ENCODE assay signal across 10 cellular contexts in the genomic region with DNA sequence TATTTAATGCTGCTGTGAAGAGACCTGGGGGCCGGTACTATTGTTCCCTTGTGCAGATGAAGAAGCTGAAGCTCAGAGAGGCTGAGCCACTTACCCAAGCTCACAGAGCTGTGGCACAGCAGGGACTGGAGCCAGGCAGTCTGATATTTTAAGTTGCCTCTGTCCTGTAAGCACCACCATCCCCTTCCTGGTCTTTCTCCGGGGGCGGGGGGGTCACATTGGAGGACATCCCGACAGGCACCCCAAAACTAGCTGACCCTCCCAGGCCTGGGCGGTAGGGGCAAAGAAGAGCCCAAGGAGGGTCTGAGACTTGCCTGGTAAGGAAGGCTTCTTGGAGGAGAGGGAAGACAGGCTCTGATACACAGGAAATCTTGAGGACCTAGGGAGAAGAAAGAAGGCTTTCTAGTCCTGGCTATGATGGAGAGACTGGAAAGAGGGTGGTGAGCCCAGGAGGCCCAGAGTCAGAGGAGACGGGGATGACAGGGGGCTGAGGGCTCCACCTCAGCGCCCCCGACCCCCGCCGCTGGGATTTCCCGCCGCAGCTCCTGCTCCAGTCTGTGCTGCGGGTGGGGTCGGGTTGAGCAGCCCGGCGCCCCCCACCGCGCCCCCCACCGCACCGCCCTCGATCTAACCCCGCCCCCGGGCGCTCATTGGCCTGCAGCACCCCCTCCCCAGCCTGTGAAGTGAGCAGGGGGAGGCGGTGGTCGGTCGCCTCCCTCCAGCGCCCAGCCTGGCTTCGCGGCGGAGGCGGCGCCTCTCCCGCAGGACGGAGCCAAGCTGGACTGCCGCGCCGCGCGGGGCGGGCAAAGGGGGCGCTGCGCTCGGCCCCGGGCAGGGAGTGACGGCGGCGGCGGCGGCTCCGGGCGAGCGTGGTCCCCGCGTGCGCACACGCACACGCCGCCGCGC. TPM values are rescaled to one million over a fixed set of nuclear protein-coding genes. Genes with fewer than 3 reads are reported as not detected.
DNase-seq lines count a peak whose midpoint lies in the region; ATAC-seq and TF ChIP-seq lines count a peak whose summit lies in the region.
"Had no signal": no experiment of that assay in that cellular context is flagged by ENCODE, and none has a peak within 500 bp of the region (broad histone marks: within the 10 kb centered on the region; RNA-seq: fewer than 3 reads in every experiment).

A gene (plus strand): TSS at position 711 of the 906 bp plus-strand sequence. CDS start 10,957 bp downstream, outside the sequence.

- peak; percentile 32 for DNase-seq in NCI-H1092 (lab: John Stamatoyannopoulos, UW)
- no peak for DNase-seq in ascending aorta (ENCODE audit: low spot score in 2 of 2)
- DNase-seq in islet precursor cell = peak; percentile 71
- DNase-seq in substantia nigra (lab: John Stamatoyannopoulos, UW) = peak in 37 of 49 donors; percentile 10 to 85 (median 45)
- no peak for DNase-seq in DMS79 (lab: John Stamatoyannopoulos, UW)
- DNase-seq: OCI-M1 had no signal

- H3K9me3 ChIP-seq in ascending aorta = no peaks in the 10 kb centered on the region

- no peaks in the 10 kb centered on the region for H3K27me3 ChIP-seq in ascending aorta

- H3K36me3 ChIP-seq in ascending aorta = no peaks in the 10 kb centered on the region

- H3K27ac ChIP-seq in ascending aorta (no peak within 1 kb of the TSS), substantia nigra (ENCODE audit: low read depth, low read length, poor library complexity, severe bottlenecking) (no peak within 1 kb of the TSS)

- H3K4me1 ChIP-seq in ascending aorta = peaks cover 0 to 5% of the 10 kb centered on the region in 2 donors

- no peak for TF ChIP-seq CTCF in ascending aorta (IDR thresholded peaks at IDR 0.05)

- peak within 1 kb of the TSS; percentile 30 to 54 for H3K4me3 ChIP-seq in ascending aorta

- ATAC-seq in HG02763 (IDR thresholded peaks at IDR 0.05; ENCODE audit: unreplicated experiment) (no peak), HG02571 (IDR thresholded peaks at IDR 0.05; ENCODE audit: unreplicated experiment) (no peak), GM18520 (IDR thresholded peaks at IDR 0.05; ENCODE audit: unreplicated experiment) (no peak)

- intact Hi-C loops in ascending aorta (cut with DNase I) = no loop called here

RNA-seq across cellular contexts. Expression of the gene that starts here (rescaled TPM):
- total RNA-seq in ascending aorta = 7.8 TPM
- total RNA-seq: activated T-helper 2 cell treated with anti-CD3 and anti-CD28 coated beads, Interferon-gamma antibody, Interleukin-2, Interleukin-4, amounts not matched to agents 10 μg/mL and 5 μg/mL and 100 μg/mL, durations not matched to agents 14 hours and 24 hours and 36 hours had no signal

Comparison
In these comparisons a context has a peak if more than half of its experiments do, and no peak if none do; other contexts are left out.
1. DNase-seq: peak in NCI-H1092 (single experiment), islet precursor cell (single experiment) and substantia nigra (37 of 49); none in ascending aorta (0 of 2) and DMS79 (single experiment).